In the genomic region with DNA sequence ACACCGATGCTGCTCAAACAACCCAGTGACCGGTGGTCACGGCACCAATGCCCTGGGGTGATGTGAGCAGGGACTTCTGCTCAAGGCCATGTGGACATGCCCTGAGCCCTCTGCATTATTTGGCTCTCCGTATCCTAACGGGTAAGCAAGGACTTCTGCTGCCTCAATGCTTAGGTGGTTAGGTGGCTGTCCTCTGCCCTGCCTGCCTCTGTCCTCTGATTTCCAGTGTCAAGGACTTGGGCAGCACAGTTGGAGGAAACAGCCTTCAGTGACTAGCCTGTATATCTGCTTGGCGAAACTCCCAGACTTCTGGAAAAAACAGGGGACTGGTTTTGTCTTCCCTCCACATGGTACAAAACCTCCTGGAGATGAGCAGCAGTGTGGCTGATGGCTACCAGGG, we compare ENCODE assay signal across 24 cellular contexts. TPM values are rescaled to one million over a fixed set of nuclear protein-coding genes. Genes with fewer than 3 reads are reported as not detected.
DNase-seq lines count a peak whose midpoint lies in the region; ATAC-seq and TF ChIP-seq lines count a peak whose summit lies in the region.
"Had no signal": no experiment of that assay in that cellular context is flagged by ENCODE, and none has a peak within 500 bp of the region (broad histone marks: within the 10 kb centered on the region; RNA-seq: fewer than 3 reads in every experiment).

No MANE protein-coding gene starts in this region.

- no peak overlapping the region for H3K4me2 ChIP-seq in osteoblast (ENCODE audit: insufficient read depth, low read length)
- H3K4me2 ChIP-seq: A549, BLaER1, GM23338, KMS-11 had no signal

- peak overlapping the region in 4 of 5 donors; percentile 37 to 87 (median 64) for H3K27ac ChIP-seq in adrenal gland
- H3K27ac ChIP-seq in left ventricle myocardium inferior (replicated peaks) = peak overlapping the region; percentile 82
- H3K27ac ChIP-seq in osteoblast (ENCODE audit: low read depth, low read length) = no peak overlapping the region
- H3K27ac ChIP-seq: A549, BLaER1, HL-60, KMS-11, Peyer's patch, SJSA1 had no signal

- no peaks in the 10 kb centered on the region for H3K9me3 ChIP-seq in adrenal gland (replicated peaks in 1 of 3)
- no peaks in the 10 kb centered on the region for H3K9me3 ChIP-seq in left ventricle myocardium inferior (replicated peaks)
- H3K9me3 ChIP-seq in osteoblast (ENCODE audit: low read depth, low read length) = no peaks in the 10 kb centered on the region
- H3K9me3 ChIP-seq: A549, HAP-1, Peyer's patch, SJSA1 had no signal

- no peak overlapping the region for H3K4me3 ChIP-seq in adrenal gland
- no peak overlapping the region for H3K4me3 ChIP-seq in left ventricle myocardium inferior
- H3K4me3 ChIP-seq in osteoblast (ENCODE audit: insufficient read depth, low read length) = no peak overlapping the region
- H3K4me3 ChIP-seq: A549, BLaER1, GM23338, HAP-1, Peyer's patch, SJSA1 had no signal

- H4K20me1 ChIP-seq in osteoblast (ENCODE audit: insufficient read depth, low read length) = peaks cover 2% of the 10 kb centered on the region

- DNase-seq in adrenal gland (peak; percentile 60 to 86 (median 83)), erythroblast (lab: John Stamatoyannopoulos, UW) (peak; percentile 44 to 48), left ventricle myocardium inferior (no peak), omental fat pad (ENCODE audit: low spot score) (no peak), osteoblast (ENCODE audit: insufficient read length, low spot score, missing footprints) (no peak), NCI-H1105 (lab: John Stamatoyannopoulos, UW) (no peak)
- DNase-seq: CD4-positive, alpha-beta T cell; COR-L47; DMS 273 treated with DMSO at 0.1 percent for 48 hours; DMS79 treated with DMSO at 0.1 percent for 48 hours; NCI-H1092 treated with DMSO at 0.1 percent for 48 hours; NCI-H2029 treated with DMSO at 0.1 percent for 48 hours; NCI-H226; NCI-H524; NCI-H774 had no signal

- H3K79me2 ChIP-seq in osteoblast (ENCODE audit: insufficient read depth, low read length) = peaks cover 2% of the 10 kb centered on the region

- TF ChIP-seq CTCF in adrenal gland (IDR thresholded peaks at IDR 0.05) (no peak), left ventricle myocardium inferior (IDR thresholded peaks at IDR 0.05; ENCODE audit: borderline replicate concordance) (no peak), omental fat pad (IDR thresholded peaks at IDR 0.05) (no peak), osteoblast (IDR thresholded peaks at IDR 0.05; ENCODE audit: extremely low read depth, low read depth, low read length) (no peak)

- ATAC-seq in omental fat pad (ENCODE audit: low FRiP score) (peak; percentile 28), HG03469 (IDR thresholded peaks at IDR 0.05; ENCODE audit: unreplicated experiment) (no peak)
- ATAC-seq: A549, GM23338 had no signal

- intact Hi-C loops in adrenal gland (cut with DNase I) (no loop called here), left ventricle myocardium inferior (cut with micrococcal nuclease) (no loop called here)

- H3K4me1 ChIP-seq in adrenal gland (replicated peaks in 1 of 2) (peaks cover 9 to 21% of the 10 kb centered on the region in 2 donors), left ventricle myocardium inferior (peaks cover 32% of the 10 kb centered on the region), osteoblast (ENCODE audit: insufficient read depth, low read length) (no peaks in the 10 kb centered on the region)
- H3K4me1 ChIP-seq: A549, BLaER1, HAP-1, Peyer's patch, SJSA1 had no signal

- H3K27me3 ChIP-seq in adrenal gland (no peaks in the 10 kb centered on the region), left ventricle myocardium inferior (ENCODE audit: low read depth) (no peaks in the 10 kb centered on the region), osteoblast (ENCODE audit: insufficient read depth, low read length) (no peaks in the 10 kb centered on the region)
- H3K27me3 ChIP-seq: BLaER1, Peyer's patch, SJSA1 had no signal

- no peak overlapping the region for H2AFZ ChIP-seq in osteoblast (ENCODE audit: low read length)
- H2AFZ ChIP-seq: GM23338 had no signal

- peaks cover 0 to 17% of the 10 kb centered on the region in 2 donors for H3K36me3 ChIP-seq in adrenal gland (replicated peaks in 1 of 2)
- H3K36me3 ChIP-seq in left ventricle myocardium inferior = peaks cover 34% of the 10 kb centered on the region
- H3K36me3 ChIP-seq in osteoblast (ENCODE audit: insufficient read depth, low read length) = peaks cover 23% of the 10 kb centered on the region

- whole genome bisulfite sequencing in adrenal gland, 4 donors = 33 to 61% (median 45%) methylated on average over 3 to 6 of the region's 6 CpGs

- peak in 1 of 2 donors; percentile 11 for TF ChIP-seq POLR2A in adrenal gland (IDR thresholded peaks at IDR 0.05)
- no peak for TF ChIP-seq POLR2A in erythroblast (IDR thresholded peaks at IDR 0.05; ENCODE audit: low read length)

RNA-seq across cellular contexts. Expression of a gene that starts 34.5 kb away (rescaled TPM):
- 10 to 100 TPM; 29.2 to 82.0 (median 62.3) TPM for total RNA-seq in adrenal gland
- 100 to 1,000 TPM in 1 of 3 donors, 10 to 100 TPM in 2; 52.3 to 125 (median 65.6) TPM for polyA plus RNA-seq in adrenal gland
- 73.6 TPM for total RNA-seq in left ventricle myocardium inferior
- total RNA-seq in omental fat pad = 10 to 100 TPM; 26.2 to 50.9 (median 30.5) TPM
- total RNA-seq in osteoblast = 26.8 and 29.5 TPM in 2 replicates

RNA-seq across cellular contexts. Expression of a gene that starts 42.5 kb away (rescaled TPM):
- total RNA-seq in adrenal gland (10 to 100 TPM; 16.2 to 45.6 (median 34.5) TPM), left ventricle myocardium inferior (14.9 TPM), omental fat pad (10 to 100 TPM; 11.6 to 35.0 (median 23.2) TPM), osteoblast (19.2 and 19.5 TPM in 2 replicates)
- 10 to 100 TPM; 11.1 to 65.6 (median 37.6) TPM for polyA plus RNA-seq in adrenal gland

RNA-seq across cellular contexts. Expression of a gene that starts 53.6 kb away (rescaled TPM):
- total RNA-seq in adrenal gland (10 to 100 TPM in 7 of 8 donors, 1 to 10 TPM in 1; 8.7 to 20.1 (median 13.9) TPM), left ventricle myocardium inferior (6.8 TPM), omental fat pad (10 to 100 TPM in 3 of 4 donors, 1 to 10 TPM in 1; 8.6 to 15.1 (median 14.7) TPM), osteoblast (13.4 and 16.8 TPM in 2 replicates)
- polyA plus RNA-seq in adrenal gland = 10 to 100 TPM in 2 of 3 donors, 1 to 10 TPM in 1; 4.7 to 14.8 (median 11.2) TPM

Comparison
In these comparisons a context has a peak if more than half of its experiments do, and no peak if none do; other contexts are left out.
1. DNase-seq: peak in adrenal gland (7 of 7) and erythroblast (2 of 2); none in left ventricle myocardium inferior (single experiment), omental fat pad (single experiment), osteoblast (single experiment) and NCI-H1105 (single experiment).